In genomic region chr9:76905984-76906861, GRCh38 we compare ENCODE assay signal across 9 cellular contexts. TPM values are rescaled to one million over a fixed set of nuclear protein-coding genes. Genes with fewer than 3 reads are reported as not detected.
DNase-seq lines count a peak whose midpoint lies in the region; ATAC-seq lines count a peak whose summit lies in the region.
"Had no signal": no experiment of that assay in that cellular context is flagged by ENCODE, and none has a peak within 500 bp of the region (broad histone marks: within the 10 kb centered on the region; RNA-seq: fewer than 3 reads in every experiment).

A gene with protein sequence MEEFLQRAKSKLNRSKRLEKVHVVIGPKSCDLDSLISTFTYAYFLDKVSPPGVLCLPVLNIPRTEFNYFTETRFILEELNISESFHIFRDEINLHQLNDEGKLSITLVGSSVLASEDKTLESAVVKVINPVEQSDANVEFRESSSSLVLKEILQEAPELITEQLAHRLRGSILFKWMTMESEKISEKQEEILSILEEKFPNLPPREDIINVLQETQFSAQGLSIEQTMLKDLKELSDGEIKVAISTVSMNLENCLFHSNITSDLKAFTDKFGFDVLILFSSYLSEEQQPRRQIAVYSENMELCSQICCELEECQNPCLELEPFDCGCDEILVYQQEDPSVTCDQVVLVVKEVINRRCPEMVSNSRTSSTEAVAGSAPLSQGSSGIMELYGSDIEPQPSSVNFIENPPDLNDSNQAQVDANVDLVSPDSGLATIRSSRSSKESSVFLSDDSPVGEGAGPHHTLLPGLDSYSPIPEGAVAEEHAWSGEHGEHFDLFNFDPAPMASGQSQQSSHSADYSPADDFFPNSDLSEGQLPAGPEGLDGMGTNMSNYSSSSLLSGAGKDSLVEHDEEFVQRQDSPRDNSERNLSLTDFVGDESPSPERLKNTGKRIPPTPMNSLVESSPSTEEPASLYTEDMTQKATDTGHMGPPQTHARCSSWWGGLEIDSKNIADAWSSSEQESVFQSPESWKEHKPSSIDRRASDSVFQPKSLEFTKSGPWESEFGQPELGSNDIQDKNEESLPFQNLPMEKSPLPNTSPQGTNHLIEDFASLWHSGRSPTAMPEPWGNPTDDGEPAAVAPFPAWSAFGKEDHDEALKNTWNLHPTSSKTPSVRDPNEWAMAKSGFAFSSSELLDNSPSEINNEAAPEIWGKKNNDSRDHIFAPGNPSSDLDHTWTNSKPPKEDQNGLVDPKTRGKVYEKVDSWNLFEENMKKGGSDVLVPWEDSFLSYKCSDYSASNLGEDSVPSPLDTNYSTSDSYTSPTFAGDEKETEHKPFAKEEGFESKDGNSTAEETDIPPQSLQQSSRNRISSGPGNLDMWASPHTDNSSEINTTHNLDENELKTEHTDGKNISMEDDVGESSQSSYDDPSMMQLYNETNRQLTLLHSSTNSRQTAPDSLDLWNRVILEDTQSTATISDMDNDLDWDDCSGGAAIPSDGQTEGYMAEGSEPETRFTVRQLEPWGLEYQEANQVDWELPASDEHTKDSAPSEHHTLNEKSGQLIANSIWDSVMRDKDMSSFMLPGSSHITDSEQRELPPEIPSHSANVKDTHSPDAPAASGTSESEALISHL (N-terminal part only) (minus strand): TSS chr9:76906114. CDS start chr9:76905963, 151 bp downstream.

- DNase-seq in EL (peak; percentile 91), HT-29 (ENCODE audit: low spot score) (peak; percentile 20), RKO (ENCODE audit: low spot score) (peak; percentile 88), left lobe of liver (ENCODE audit: low spot score) (no peak)
- DNase-seq in central memory CD4-positive, alpha-beta T cell: no peak

- H3K4me1 ChIP-seq in duodenal mucosa (ENCODE audit: control insufficient read depth in 1 of 2, insufficient read depth in 2 of 2, low read length in 2 of 2): peaks cover 11 to 14% of the 10 kb centered on the region in 2 donors

- peaks cover 6% of the 10 kb centered on the region for H3K4me1 Mint-ChIP-seq in stimulated activated memory B cell treated with anti-CD40 and anti-IgM and Interleukin-4, amounts not matched to agents 10 μg/mL and 1 μg/mL and 100 μg/mL, for 72 hours

- peaks cover 34% of the 10 kb centered on the region for H3K27me3 Mint-ChIP-seq in stimulated activated memory B cell treated with anti-CD40 and anti-IgM and Interleukin-4, amounts not matched to agents 10 μg/mL and 1 μg/mL and 100 μg/mL, for 72 hours

- no peak within 1 kb of the TSS for H3K27ac ChIP-seq in duodenal mucosa (ENCODE audit: low read depth, low read length)
- H3K27ac ChIP-seq: PC-9 had no signal

- no peaks in the 10 kb centered on the region for H3K36me3 Mint-ChIP-seq in stimulated activated memory B cell treated with anti-CD40 and anti-IgM and Interleukin-4, amounts not matched to agents 10 μg/mL and 1 μg/mL and 100 μg/mL, for 72 hours

- H3K27ac Mint-ChIP-seq in stimulated activated memory B cell treated with anti-CD40 and anti-IgM and Interleukin-4, amounts not matched to agents 10 μg/mL and 1 μg/mL and 100 μg/mL, for 72 hours: no peak within 1 kb of the TSS

- H3K9ac ChIP-seq in duodenal mucosa (ENCODE audit: low read depth in 1 of 2, low read length in 2 of 2): peak within 1 kb of the TSS in 1 of 2 donors; percentile 33

- no peaks in the 10 kb centered on the region for H3K9me3 ChIP-seq in duodenal mucosa (ENCODE audit: control insufficient read depth in 1 of 2, low read length in 2 of 2)

- no peaks in the 10 kb centered on the region for H3K9me3 Mint-ChIP-seq in stimulated activated memory B cell treated with anti-CD40 and anti-IgM and Interleukin-4, amounts not matched to agents 10 μg/mL and 1 μg/mL and 100 μg/mL, for 72 hours

- H3K36me3 ChIP-seq in duodenal mucosa (ENCODE audit: control insufficient read depth in 1 of 2, insufficient read depth in 2 of 2, low read length in 2 of 2): no peaks in the 10 kb centered on the region

- peaks cover 51 to 73% of the 10 kb centered on the region in 2 donors for H3K27me3 ChIP-seq in duodenal mucosa (ENCODE audit: control insufficient read depth in 1 of 2, insufficient read depth in 2 of 2, low read length in 2 of 2)

- peak within 1 kb of the TSS; percentile 45 to 62 for H3K4me3 ChIP-seq in duodenal mucosa (ENCODE audit: low read depth in 1 of 2, low read length in 2 of 2)
- H3K4me3 ChIP-seq: PC-9 had no signal

- peak; percentile 41 for ATAC-seq in left lobe of liver
- peak; percentile 53 for ATAC-seq in stimulated activated memory B cell treated with anti-CD40 and anti-IgM and Interleukin-4, amounts not matched to agents 10 μg/mL and 1 μg/mL and 100 μg/mL, for 72 hours
- ATAC-seq in GM18861 (IDR thresholded peaks at IDR 0.05; ENCODE audit: unreplicated experiment): no peak

- H3K4me3 Mint-ChIP-seq in stimulated activated memory B cell treated with anti-CD40 and anti-IgM and Interleukin-4, amounts not matched to agents 10 μg/mL and 1 μg/mL and 100 μg/mL, for 72 hours: no peak within 1 kb of the TSS

RNA-seq across cellular contexts. Expression of the gene that starts here (rescaled TPM):
- total RNA-seq in HT-29 (2014; rRNA removed; shearing (Covaris generic)): not detected in 2 replicates
- 0.78 TPM for total RNA-seq in left lobe of liver

Comparison
In these comparisons a context has a peak if more than half of its experiments do, and no peak if none do; other contexts are left out.
1. Peak in DNase-seq in HT-29; RNA of the gene not detected or under 1 TPM.
2. Peak in ATAC-seq in left lobe of liver; RNA of the gene not detected or under 1 TPM.
3. DNase-seq: peak in EL (single experiment) and RKO (single experiment); none in left lobe of liver (single experiment) and central memory CD4-positive, alpha-beta T cell (single experiment).